In the genomic region with DNA sequence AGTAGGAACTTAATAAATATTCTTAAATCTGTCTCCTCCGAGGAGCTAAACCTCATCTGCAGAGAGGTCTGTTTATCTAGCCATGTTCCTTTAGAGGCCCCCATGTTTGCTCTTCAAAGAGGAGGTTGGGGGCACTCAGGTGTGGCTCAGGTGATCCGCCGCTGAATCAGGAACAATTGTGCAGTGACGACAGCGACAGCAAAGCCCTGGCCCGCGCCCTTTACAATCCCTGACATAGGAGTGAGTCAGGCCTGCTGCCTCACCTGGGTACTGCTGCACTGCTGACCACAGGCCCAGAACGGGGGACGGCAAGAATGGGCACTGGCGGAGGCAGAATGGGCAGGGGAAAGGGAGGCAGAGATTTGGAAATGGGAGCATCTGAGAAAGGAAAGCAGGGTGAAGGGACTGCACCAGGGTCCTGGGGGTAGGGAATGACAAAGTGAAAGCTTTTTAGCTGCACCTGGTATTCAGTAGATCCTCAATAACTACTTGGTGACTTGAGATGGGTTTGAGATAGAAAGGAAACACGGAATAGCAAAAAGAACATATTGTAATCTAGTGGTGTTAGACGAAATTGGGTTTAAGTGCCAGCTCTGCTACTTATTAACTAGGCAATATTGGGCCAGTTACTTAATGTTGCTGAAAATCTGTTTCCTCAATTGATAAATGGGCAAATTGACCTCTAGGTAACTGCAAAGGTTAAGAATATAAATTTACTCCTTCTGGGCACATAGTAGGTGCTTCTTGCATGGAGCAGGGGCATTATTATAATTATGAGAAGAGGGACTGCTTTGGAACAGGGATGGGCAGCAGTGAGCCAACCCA, we compare ENCODE assay signal across 12 cellular contexts. TPM values are rescaled to one million over a fixed set of nuclear protein-coding genes. Genes with fewer than 3 reads are reported as not detected.
A peak's percentile ranks its signal among the peaks of the same experiment; 100 is the strongest.
DNase-seq lines count a peak whose midpoint lies in the region; ATAC-seq and TF ChIP-seq lines count a peak whose summit lies in the region.
"Had no signal": no experiment of that assay in that cellular context is flagged by ENCODE, and none has a peak within 500 bp of the region (broad histone marks: within the 10 kb centered on the region; RNA-seq: fewer than 3 reads in every experiment).

No MANE protein-coding gene starts in this region.

- TF ChIP-seq CTCF in MCF 10A (IDR thresholded peaks at IDR 0.05; ENCODE audit: unreplicated experiment) (no peak), thyroid gland (IDR thresholded peaks at IDR 0.05) (peak in 1 of 6 experiments; percentile 8), GM20000 (IDR thresholded peaks at IDR 0.05; ENCODE audit: extremely low read depth, missing control alignments) (no peak)

- CTCF ChIA-PET in MCF 10A (lab: Yijun Ruan, JAX) = interaction anchor here (0.6 to 7.7 kb wide), 7 partner anchors 19 to 71 kb away, joined by 3 to 79 read pairs (median 4); no protein-coding TSS in a partner anchor
- CTCF ChIA-PET in activated CD8-positive, alpha-beta T cell treated with anti-CD3 and anti-CD28 coated beads, Interleukin-2, amount 10 ng/mL, durations not matched to agents 7 days and 5 days (lab: Charles Lee) = no interaction called here

- peak overlapping the region; percentile 89 for H3K27ac ChIP-seq in mesenchymal stem cell (ENCODE audit: low read length, poor library complexity, severe bottlenecking)
- peak overlapping the region; percentile 44 to 75 (median 56) for H3K27ac ChIP-seq in thyroid gland

- H3K9ac ChIP-seq in mesenchymal stem cell (ENCODE audit: low read length) = peak overlapping the region; percentile 30

- peak; percentile 84 for TF ChIP-seq EP300 in Ishikawa (IDR thresholded peaks at IDR 0.05; ENCODE audit: borderline replicate concordance)

- H3K4me3 ChIP-seq in mesenchymal stem cell (ENCODE audit: insufficient read depth in 1 of 2, low read depth in 1 of 2, low read length in 2 of 2) (no peak overlapping the region), thyroid gland (replicated peaks in 1 of 3) (no peak overlapping the region)

- peaks cover 27% of the 10 kb centered on the region for H3K4me1 ChIP-seq in mesenchymal stem cell (ENCODE audit: control insufficient read depth, insufficient read depth, low read depth, low read length)
- peaks cover 17 to 33% of the 10 kb centered on the region in 2 donors for H3K4me1 ChIP-seq in thyroid gland

- no peak overlapping the region for H4K91ac ChIP-seq in mesenchymal stem cell (ENCODE audit: low read length)

- H3K27me3 ChIP-seq in mesenchymal stem cell (ENCODE audit: control insufficient read depth in 1 of 2, insufficient read depth in 1 of 2, low read length in 2 of 2) (no peaks in the 10 kb centered on the region), thyroid gland (no peaks in the 10 kb centered on the region)

- WGBS in mesenchymal stem cell = 89% methylated on average over 12 of the region's 12 CpGs
- 58 to 66% methylated on average over 12 of the region's 12 CpGs for WGBS in thyroid gland, 2 donors

- TF ChIP-seq RAD21 in Ishikawa (IDR thresholded peaks at IDR 0.05; ENCODE audit: low read depth) = peak; percentile 25; the same call in 1 of the 2 replicates

- no peaks in the 10 kb centered on the region for H3K9me3 Mint-ChIP-seq in MCF 10A (ENCODE audit: unreplicated experiment)
- no peaks in the 10 kb centered on the region for H3K9me3 Mint-ChIP-seq in activated CD8-positive, alpha-beta T cell treated with anti-CD3 and anti-CD28 coated beads, Interleukin-2, amount 10 ng/mL, durations not matched to agents 7 days and 5 days (ENCODE audit: insufficient read depth)

- no peak overlapping the region for H4K8ac ChIP-seq in mesenchymal stem cell (ENCODE audit: low read length)

- peak; percentile 74 for DNase-seq in MCF 10A (ENCODE audit: unreplicated experiment)
- DNase-seq in mesenchymal stem cell = no peak
- peak; percentile 68 to 69 for DNase-seq in thyroid gland
- no peak for DNase-seq in activated CD8-positive, alpha-beta T cell treated with anti-CD3 and anti-CD28 coated beads, Interleukin-2, amount 10 ng/mL, durations not matched to agents 7 days and 5 days
- DNase-seq in GM20000 (ENCODE audit: low spot score) = no peak
- DNase-seq in NOMO-1 treated with DMSO at 0.1 percent for 48 hours (lab: John Stamatoyannopoulos, UW; ENCODE audit: unreplicated experiment) = no peak
- DNase-seq: activated CD8-positive, alpha-beta memory T cell treated with anti-CD3 and anti-CD28 coated beads, Interleukin-2, amount 10 ng/mL, durations not matched to agents 7 days and 5 days; left ventricle myocardium superior; NCI-H69; stimulated activated CD4-positive, alpha-beta T cell treated with anti-CD3 and anti-CD28 coated beads, Interleukin-12 subunit alpha, Interleukin-12 subunit beta, amount 100 ng/mL, for 4 hours had no signal

- H3K27ac Mint-ChIP-seq in MCF 10A (ENCODE audit: low read depth, unreplicated experiment) = peak overlapping the region; percentile 88
- H3K27ac Mint-ChIP-seq in activated CD8-positive, alpha-beta T cell treated with anti-CD3 and anti-CD28 coated beads, Interleukin-2, amount 10 ng/mL, durations not matched to agents 7 days and 5 days = no peak overlapping the region
- H3K27ac Mint-ChIP-seq: activated CD8-positive, alpha-beta memory T cell treated with anti-CD3 and anti-CD28 coated beads, Interleukin-2, amount 10 ng/mL, durations not matched to agents 7 days and 5 days had no signal

- H3K36me3 ChIP-seq in mesenchymal stem cell (ENCODE audit: control insufficient read depth in 1 of 2, insufficient read depth in 2 of 2, low read depth in 1 of 2, low read length in 2 of 2) = no peaks in the 10 kb centered on the region
- H3K36me3 ChIP-seq in thyroid gland = no peaks in the 10 kb centered on the region

- H3K18ac ChIP-seq in mesenchymal stem cell (ENCODE audit: low read depth in 1 of 2, low read length in 2 of 2) = peak overlapping the region in 1 of 2 experiments; percentile 96

- H2AFZ ChIP-seq in mesenchymal stem cell (ENCODE audit: low read depth, low read length) = no peak overlapping the region

- H3K4me3 Mint-ChIP-seq in MCF 10A (ENCODE audit: unreplicated experiment) = no peak overlapping the region
- no peak overlapping the region for H3K4me3 Mint-ChIP-seq in activated CD8-positive, alpha-beta T cell treated with anti-CD3 and anti-CD28 coated beads, Interleukin-2, amount 10 ng/mL, durations not matched to agents 7 days and 5 days
- H3K4me3 Mint-ChIP-seq: activated CD8-positive, alpha-beta memory T cell treated with anti-CD3 and anti-CD28 coated beads, Interleukin-2, amount 10 ng/mL, durations not matched to agents 7 days and 5 days had no signal

- TF ChIP-seq POLR2A in thyroid gland (IDR thresholded peaks at IDR 0.05) = no peak

- ATAC-seq in activated CD8-positive, alpha-beta T cell treated with anti-CD3 and anti-CD28 coated beads, Interleukin-2, amount 10 ng/mL, durations not matched to agents 7 days and 5 days = no peak
- ATAC-seq: activated CD8-positive, alpha-beta memory T cell treated with anti-CD3 and anti-CD28 coated beads, Interleukin-2, amount 10 ng/mL, durations not matched to agents 7 days and 5 days; left ventricle myocardium superior had no signal

- POLR2A ChIA-PET in MCF 10A (lab: Yijun Ruan, JAX) = interaction anchor here (0.5 to 9.2 kb wide), 18 partner anchors 10 to 308 kb away, joined by 3 to 159 read pairs (median 4); a partner anchor contains a TSS
- POLR2A ChIA-PET in activated CD8-positive, alpha-beta T cell treated with anti-CD3 and anti-CD28 coated beads, Interleukin-2, amount 10 ng/mL, durations not matched to agents 7 days and 5 days (lab: Charles Lee) = no interaction called here

- intact Hi-C loops in MCF 10A (cut with micrococcal nuclease) = no loop called here
- intact Hi-C loops in thyroid gland (cut with DNase I) = loop anchor here (10.0 kb wide), 3 partner anchors 75 to 335 kb away; a partner anchor contains a TSS

- peak overlapping the region; percentile 100 for H2AK5ac ChIP-seq in mesenchymal stem cell (ENCODE audit: low read length, severe bottlenecking)

- no peaks in the 10 kb centered on the region for H3K27me3 Mint-ChIP-seq in MCF 10A (ENCODE audit: insufficient read depth, unreplicated experiment)
- H3K27me3 Mint-ChIP-seq in activated CD8-positive, alpha-beta T cell treated with anti-CD3 and anti-CD28 coated beads, Interleukin-2, amount 10 ng/mL, durations not matched to agents 7 days and 5 days (ENCODE audit: low read depth) = no peaks in the 10 kb centered on the region
- H3K27me3 Mint-ChIP-seq: activated CD8-positive, alpha-beta memory T cell treated with anti-CD3 and anti-CD28 coated beads, Interleukin-2, amount 10 ng/mL, durations not matched to agents 7 days and 5 days had no signal

- H3K36me3 Mint-ChIP-seq in MCF 10A (ENCODE audit: insufficient read depth, unreplicated experiment) = no peaks in the 10 kb centered on the region
- no peaks in the 10 kb centered on the region for H3K36me3 Mint-ChIP-seq in activated CD8-positive, alpha-beta T cell treated with anti-CD3 and anti-CD28 coated beads, Interleukin-2, amount 10 ng/mL, durations not matched to agents 7 days and 5 days (ENCODE audit: low read depth)
- H3K36me3 Mint-ChIP-seq: activated CD8-positive, alpha-beta memory T cell treated with anti-CD3 and anti-CD28 coated beads, Interleukin-2, amount 10 ng/mL, durations not matched to agents 7 days and 5 days; brain had no signal

- no peak overlapping the region for H3K4me2 ChIP-seq in mesenchymal stem cell (ENCODE audit: low read length, poor library complexity, severe bottlenecking)

- BruUV-seq in MCF 10A (replicated peaks; lab: Mats Ljungman, UMichigan) = TSS peak; percentile 66

- H3K9me3 ChIP-seq in mesenchymal stem cell (ENCODE audit: control insufficient read depth, low read length) = no peaks in the 10 kb centered on the region
- no peaks in the 10 kb centered on the region for H3K9me3 ChIP-seq in thyroid gland

- no peaks in the 10 kb centered on the region for H3K79me1 ChIP-seq in mesenchymal stem cell (replicated peaks; ENCODE audit: low read length, poor library complexity, severe bottlenecking)

- peak overlapping the region; percentile 32 to 98 for H2BK12ac ChIP-seq in mesenchymal stem cell (ENCODE audit: low read length in 2 of 2)

- H3K23ac ChIP-seq in mesenchymal stem cell (ENCODE audit: low read length in 2 of 2) = no peak overlapping the region

- peak overlapping the region in 1 of 2 experiments; percentile 78 for H3K4ac ChIP-seq in mesenchymal stem cell (ENCODE audit: low read depth in 1 of 2, low read length in 2 of 2)

- H3K14ac ChIP-seq in mesenchymal stem cell (ENCODE audit: low read length in 2 of 2) = peak overlapping the region in 1 of 2 experiments; percentile 87

- H2BK15ac ChIP-seq in mesenchymal stem cell (ENCODE audit: low read depth, poor library complexity, severe bottlenecking) = peak overlapping the region; percentile 56

- peaks cover 60% of the 10 kb centered on the region for H3K4me1 Mint-ChIP-seq in MCF 10A (ENCODE audit: insufficient read depth, unreplicated experiment)
- H3K4me1 Mint-ChIP-seq in activated CD8-positive, alpha-beta T cell treated with anti-CD3 and anti-CD28 coated beads, Interleukin-2, amount 10 ng/mL, durations not matched to agents 7 days and 5 days (ENCODE audit: low read depth) = peaks cover 46% of the 10 kb centered on the region

- peak overlapping the region; percentile 94 for H2BK5ac ChIP-seq in mesenchymal stem cell (ENCODE audit: low read depth, low read length, poor library complexity, severe bottlenecking)

- no peak overlapping the region for H2BK120ac ChIP-seq in mesenchymal stem cell (ENCODE audit: low read depth, low read length)

RNA-seq across cellular contexts. Expression of a gene that starts 5.4 kb away (rescaled TPM):
- total RNA-seq in MCF 10A (2022) = 154 and 192 TPM in 2 replicates
- 220 TPM for polyA plus RNA-seq in mesenchymal stem cell (2013, experiment 1 of 2)
- 207 TPM for polyA plus RNA-seq in mesenchymal stem cell (2013, experiment 2 of 2)
- total RNA-seq in thyroid gland = 10 to 100 TPM in 2 of 4 donors, 1 to 10 TPM in 2; 9.3 to 19.1 (median 13.6) TPM
- 10 to 100 TPM; 76.6 to 82.9 TPM for total RNA-seq in activated CD8-positive, alpha-beta T cell treated with anti-CD3 and anti-CD28 coated beads, Interleukin-2, amount 10 ng/mL, durations not matched to agents 7 days and 5 days

RNA-seq across cellular contexts. Expression of a gene that starts 7.3 kb away (rescaled TPM):
- total RNA-seq in MCF 10A (2022) (61.8 and 73.7 TPM in 2 replicates), thyroid gland (100 to 1,000 TPM; 134 to 160 (median 144) TPM)
- 120 TPM for polyA plus RNA-seq in mesenchymal stem cell (2013, experiment 1 of 2)
- 118 TPM for polyA plus RNA-seq in mesenchymal stem cell (2013, experiment 2 of 2)
- 100 to 1,000 TPM; 314 to 317 TPM for total RNA-seq in activated CD8-positive, alpha-beta T cell treated with anti-CD3 and anti-CD28 coated beads, Interleukin-2, amount 10 ng/mL, durations not matched to agents 7 days and 5 days

RNA-seq across cellular contexts. Expression of a gene that starts 29.6 kb away (rescaled TPM):
- total RNA-seq in MCF 10A (2022) (200 and 210 TPM in 2 replicates), thyroid gland (100 to 1,000 TPM; 162 to 441 (median 269) TPM)
- polyA plus RNA-seq in mesenchymal stem cell (2013, experiment 1 of 2) = 839 TPM
- 819 TPM for polyA plus RNA-seq in mesenchymal stem cell (2013, experiment 2 of 2)
- total RNA-seq in activated CD8-positive, alpha-beta T cell treated with anti-CD3 and anti-CD28 coated beads, Interleukin-2, amount 10 ng/mL, durations not matched to agents 7 days and 5 days = 1,000 to 10,000 TPM; 1,638 to 1,703 TPM

RNA-seq across cellular contexts. Expression of a gene that starts 32.7 kb away (rescaled TPM):
- total RNA-seq in MCF 10A (2022) = 50.6 and 54.5 TPM in 2 replicates
- 9.8 TPM for polyA plus RNA-seq in mesenchymal stem cell (2013, experiment 1 of 2)
- polyA plus RNA-seq in mesenchymal stem cell (2013, experiment 2 of 2) = 8.6 TPM
- total RNA-seq in thyroid gland = 10 to 100 TPM; 15.3 to 27.2 (median 20.2) TPM
- 10 to 100 TPM; 48.5 to 52.4 TPM for total RNA-seq in activated CD8-positive, alpha-beta T cell treated with anti-CD3 and anti-CD28 coated beads, Interleukin-2, amount 10 ng/mL, durations not matched to agents 7 days and 5 days

RNA-seq across cellular contexts. Expression of a gene that starts 59.0 kb away (rescaled TPM):
- total RNA-seq in MCF 10A (2022) (3.8 and 5.3 TPM in 2 replicates), thyroid gland (1 to 10 TPM; 3.5 to 8.3 (median 5.7) TPM)
- 35.3 TPM for polyA plus RNA-seq in mesenchymal stem cell (2013, experiment 1 of 2)
- 36.1 TPM for polyA plus RNA-seq in mesenchymal stem cell (2013, experiment 2 of 2)
- total RNA-seq in activated CD8-positive, alpha-beta T cell treated with anti-CD3 and anti-CD28 coated beads, Interleukin-2, amount 10 ng/mL, durations not matched to agents 7 days and 5 days = 10 to 100 TPM; 41.7 to 44.6 TPM

Comparison
In these comparisons a context has a peak if more than half of its experiments do, and no peak if none do; other contexts are left out.
1. DNase-seq: peak in MCF 10A (single experiment) and thyroid gland (2 of 2); none in mesenchymal stem cell (single experiment), activated CD8-positive, alpha-beta T cell treated with anti-CD3 and anti-CD28 coated beads, Interleukin-2, amount 10 ng/mL, durations not matched to agents 7 days and 5 days (single experiment), GM20000 (single experiment) and NOMO-1 treated with DMSO at 0.1 percent for 48 hours (single experiment).